9 cellular contexts compared by ENCODE assay signal in genomic region chr5:163407034-163407652, GRCh38. TPM values are rescaled to one million over a fixed set of nuclear protein-coding genes. Genes with fewer than 3 reads are reported as not detected.
DNase-seq lines count a peak whose midpoint lies in the region; ATAC-seq and TF ChIP-seq lines count a peak whose summit lies in the region.
"Had no signal": no experiment of that assay in that cellular context is flagged by ENCODE, and none has a peak within 500 bp of the region (broad histone marks: within the 10 kb centered on the region; RNA-seq: fewer than 3 reads in every experiment).

No MANE protein-coding gene starts in this region.

- peaks cover 2% of the 10 kb centered on the region for H3K27me3 Mint-ChIP-seq in activated T-cell treated with anti-CD3 and anti-CD28 coated beads, Interleukin-2, amount 50 U/mL, for 4 hours (ENCODE audit: low read depth)

- TF ChIP-seq CTCF in cardiac muscle cell (IDR thresholded peaks at IDR 0.05; ENCODE audit: low read depth, low read length) (no peak), left ventricle myocardium inferior (IDR thresholded peaks at IDR 0.05; ENCODE audit: borderline replicate concordance) (no peak), spleen (IDR thresholded peaks at IDR 0.05 in 8 of 11, conservative IDR thresholded peaks at IDR 0.05 in 3 of 11) (no peak)

- H3K9me3 Mint-ChIP-seq in activated T-cell treated with anti-CD3 and anti-CD28 coated beads, Interleukin-2, amount 50 U/mL, for 4 hours = no peaks in the 10 kb centered on the region

- H3K4me3 ChIP-seq in cardiac muscle cell (no peak overlapping the region), left ventricle myocardium inferior (no peak overlapping the region), spleen (no peak overlapping the region)

- H3K36me3 Mint-ChIP-seq in activated T-cell treated with anti-CD3 and anti-CD28 coated beads, Interleukin-2, amount 50 U/mL, for 4 hours (ENCODE audit: insufficient read depth) = no peaks in the 10 kb centered on the region

- H3K27ac ChIP-seq in cardiac muscle cell = no peak overlapping the region
- H3K27ac ChIP-seq in left ventricle myocardium inferior (replicated peaks) = no peak overlapping the region
- H3K27ac ChIP-seq in spleen = peak overlapping the region in 1 of 8 donors; percentile 37

- peak; percentile 69 for ATAC-seq in HG02970 (IDR thresholded peaks at IDR 0.05; ENCODE audit: low FRiP score, unreplicated experiment)
- no peak for ATAC-seq in activated T-cell treated with anti-CD3 and anti-CD28 coated beads, Interleukin-2, amount 50 U/mL, for 4 hours

- H3K4me3 Mint-ChIP-seq in activated T-cell treated with anti-CD3 and anti-CD28 coated beads, Interleukin-2, amount 50 U/mL, for 4 hours = no peak overlapping the region

- in situ Hi-C loops in SK-MEL-5 (cut with HindIII; ENCODE audit: low pct_unique_long_range_greater_than_20kb, low sequenced_read_pairs) = no loop called here

- 18 to 43% (median 38%) methylated on average over 2 of the region's 2 CpGs for WGBS in spleen, 5 donors

- H3K36me3 ChIP-seq in cardiac muscle cell (no peaks in the 10 kb centered on the region), left ventricle myocardium inferior (no peaks in the 10 kb centered on the region), spleen (no peaks in the 10 kb centered on the region)

- H3K4me1 Mint-ChIP-seq in activated T-cell treated with anti-CD3 and anti-CD28 coated beads, Interleukin-2, amount 50 U/mL, for 4 hours (ENCODE audit: low read depth) = peaks cover 2% of the 10 kb centered on the region

- no peaks in the 10 kb centered on the region for H3K27me3 ChIP-seq in cardiac muscle cell
- H3K27me3 ChIP-seq in left ventricle myocardium inferior (ENCODE audit: low read depth) = no peaks in the 10 kb centered on the region
- no peaks in the 10 kb centered on the region for H3K27me3 ChIP-seq in spleen (replicated peaks in 1 of 7)

- intact Hi-C loops in left ventricle myocardium inferior (cut with micrococcal nuclease) = no loop called here
- intact Hi-C loops in spleen (cut with DNase I; ENCODE audit: low total_unique reads) = no loop called here

- no peak for TF ChIP-seq POLR2A in spleen (IDR thresholded peaks at IDR 0.05)

- DNase-seq in cardiac muscle cell (ENCODE audit: low read depth in 1 of 2, low spot score in 1 of 2) (peak; percentile 12 to 72), left ventricle myocardium inferior (no peak), SK-MEL-5 (ENCODE audit: low read depth, low spot score) (peak; percentile 4), nucleus accumbens (lab: John Stamatoyannopoulos, UW) (no peak), spleen (no peak)
- DNase-seq in activated naive CD4-positive, alpha-beta T cell treated with Interleukin-2 at 50 U/mL for 16 hours = no peak
- DNase-seq in activated T-cell treated with anti-CD3 and anti-CD28 coated beads, Interleukin-2, amount 50 U/mL, for 4 hours = no peak
- DNase-seq: activated effector memory CD4-positive, alpha-beta T cell treated with anti-CD3 and anti-CD28 coated beads, Interleukin-2, amount 50 U/mL, for 16 hours had no signal

- no peaks in the 10 kb centered on the region for H3K4me1 ChIP-seq in cardiac muscle cell (ENCODE audit: low read depth)
- H3K4me1 ChIP-seq in left ventricle myocardium inferior = peaks cover 6% of the 10 kb centered on the region
- peaks cover 0 to 21% (median 11%) of the 10 kb centered on the region in 6 donors for H3K4me1 ChIP-seq in spleen

- no peaks in the 10 kb centered on the region for H3K9me3 ChIP-seq in cardiac muscle cell (ENCODE audit: low read depth)
- no peaks in the 10 kb centered on the region for H3K9me3 ChIP-seq in left ventricle myocardium inferior (replicated peaks)
- H3K9me3 ChIP-seq in spleen = no peaks in the 10 kb centered on the region

RNA-seq across cellular contexts. Expression of gene CCNG1, which starts 30.3 kb away (rescaled TPM):
- total RNA-seq in cardiac muscle cell = 120 and 155 TPM in 2 replicates
- polyA plus RNA-seq in cardiac muscle cell = 134 and 181 TPM in 2 replicates
- total RNA-seq in left ventricle myocardium inferior = 80.8 TPM
- total RNA-seq in SK-MEL-5 (2014; rRNA removed; shearing (Covaris generic)) = 236 and 248 TPM in 2 replicates
- 67.3 and 85.7 TPM in 2 replicates for polyA plus RNA-seq in SK-MEL-5 (2015; cell fraction: cytosol; rRNA removed)
- 117 and 153 TPM in 2 replicates for polyA plus RNA-seq in SK-MEL-5 (2015; cell fraction: nucleus; rRNA removed)
- 100 to 1,000 TPM in 6 of 7 donors, 10 to 100 TPM in 1; 71.7 to 117 (median 105) TPM for total RNA-seq in spleen
- 10 to 100 TPM; 76.2 to 91.6 (median 76.4) TPM for polyA plus RNA-seq in spleen
- total RNA-seq in activated T-cell treated with anti-CD3 and anti-CD28 coated beads, Interleukin-2, amount 50 U/mL, for 4 hours = 10 to 100 TPM; 47.1 to 54.7 (median 52.6) TPM

RNA-seq across cellular contexts. Expression of gene NUDCD2, which starts 52.8 kb away (rescaled TPM):
- total RNA-seq in cardiac muscle cell (9.2 and 16.5 TPM in 2 replicates), left ventricle myocardium inferior (13.0 TPM), spleen (10 to 100 TPM in 6 of 7 donors, 1 to 10 TPM in 1; 7.6 to 25.9 (median 16.6) TPM)
- polyA plus RNA-seq in cardiac muscle cell (78.6 and 117 TPM in 2 replicates), spleen (1 to 10 TPM; 5.8 to 9.9 (median 9.7) TPM)
- total RNA-seq in SK-MEL-5 (2014; rRNA removed; shearing (Covaris generic)) = 6.1 and 6.3 TPM in 2 replicates
- 2.9 and 3.7 TPM in 2 replicates for polyA plus RNA-seq in SK-MEL-5 (2015; cell fraction: cytosol; rRNA removed)
- polyA plus RNA-seq in SK-MEL-5 (2015; cell fraction: nucleus; rRNA removed) = 12.8 and 13.5 TPM in 2 replicates
- 10 to 100 TPM; 41.5 to 51.5 (median 41.9) TPM for total RNA-seq in activated T-cell treated with anti-CD3 and anti-CD28 coated beads, Interleukin-2, amount 50 U/mL, for 4 hours

RNA-seq across cellular contexts. Expression of gene HMMR, which starts 53.3 kb away (rescaled TPM):
- total RNA-seq in cardiac muscle cell = 7.8 and 46.5 TPM in 2 replicates
- polyA plus RNA-seq in cardiac muscle cell = 7.8 and 36.2 TPM in 2 replicates
- total RNA-seq in left ventricle myocardium inferior = 0.91 TPM
- 47.6 and 52.9 TPM in 2 replicates for total RNA-seq in SK-MEL-5 (2014; rRNA removed; shearing (Covaris generic))
- polyA plus RNA-seq in SK-MEL-5 (2015; cell fraction: cytosol; rRNA removed) = 28.2 and 37.5 TPM in 2 replicates
- polyA plus RNA-seq in SK-MEL-5 (2015; cell fraction: nucleus; rRNA removed) = 24.0 and 38.3 TPM in 2 replicates
- total RNA-seq in spleen = 10 to 100 TPM in 1 of 7 donors, 1 to 10 TPM in 6; 1.7 to 10.4 (median 3.7) TPM
- 1 to 10 TPM in 2 of 3 donors, under 1 TPM in 1; 0.65 to 4.4 (median 2.0) TPM for polyA plus RNA-seq in spleen
- 1 to 10 TPM; 2.5 to 3.5 (median 3.1) TPM for total RNA-seq in activated T-cell treated with anti-CD3 and anti-CD28 coated beads, Interleukin-2, amount 50 U/mL, for 4 hours

Comparison
In these comparisons a context has a peak if more than half of its experiments do, and no peak if none do; other contexts are left out.
1. DNase-seq: peak in cardiac muscle cell (2 of 2) and SK-MEL-5 (single experiment); none in left ventricle myocardium inferior (single experiment), nucleus accumbens (0 of 56), activated naive CD4-positive, alpha-beta T cell treated with Interleukin-2 at 50 U/mL for 16 hours (single experiment), spleen (single experiment) and activated T-cell treated with anti-CD3 and anti-CD28 coated beads, Interleukin-2, amount 50 U/mL, for 4 hours (single experiment).